ENCODE assay signal across 12 cellular contexts in genomic region chr20:5376228-5376627, GRCh38. TPM values are rescaled to one million over a fixed set of nuclear protein-coding genes. Genes with fewer than 3 reads are reported as not detected.
"Had no signal": no experiment of that assay in that cellular context is flagged by ENCODE, and none has a peak within 500 bp of the region (broad histone marks: within the 10 kb centered on the region; RNA-seq: fewer than 3 reads in every experiment).

No MANE protein-coding gene starts in this region.

- H3K27ac ChIP-seq: HL-60, KMS-11 had no signal

- H2AFZ ChIP-seq: GM23338 had no signal

- ATAC-seq: GM23338, HCT116 had no signal

- H3K4me1 ChIP-seq: HAP-1 had no signal

- H3K9ac ChIP-seq: KMS-11 had no signal

- H3K36me3 ChIP-seq: HAP-1 had no signal

- H3K4me2 ChIP-seq: GM23338, KMS-11 had no signal

- H3K4me3 ChIP-seq: GM23338, HAP-1 had no signal

- H3K9me3 ChIP-seq: HAP-1 had no signal

- DNase-seq: H7, HFFc6, Karpas-422, KBM-7 had no signal

RNA-seq across cellular contexts. Expression of gene PROKR2, which starts 59.5 kb away (rescaled TPM):
- total RNA-seq: H4, HFFc6, HT1080, LHCN-M2 had no signal
